In the genomic region with DNA sequence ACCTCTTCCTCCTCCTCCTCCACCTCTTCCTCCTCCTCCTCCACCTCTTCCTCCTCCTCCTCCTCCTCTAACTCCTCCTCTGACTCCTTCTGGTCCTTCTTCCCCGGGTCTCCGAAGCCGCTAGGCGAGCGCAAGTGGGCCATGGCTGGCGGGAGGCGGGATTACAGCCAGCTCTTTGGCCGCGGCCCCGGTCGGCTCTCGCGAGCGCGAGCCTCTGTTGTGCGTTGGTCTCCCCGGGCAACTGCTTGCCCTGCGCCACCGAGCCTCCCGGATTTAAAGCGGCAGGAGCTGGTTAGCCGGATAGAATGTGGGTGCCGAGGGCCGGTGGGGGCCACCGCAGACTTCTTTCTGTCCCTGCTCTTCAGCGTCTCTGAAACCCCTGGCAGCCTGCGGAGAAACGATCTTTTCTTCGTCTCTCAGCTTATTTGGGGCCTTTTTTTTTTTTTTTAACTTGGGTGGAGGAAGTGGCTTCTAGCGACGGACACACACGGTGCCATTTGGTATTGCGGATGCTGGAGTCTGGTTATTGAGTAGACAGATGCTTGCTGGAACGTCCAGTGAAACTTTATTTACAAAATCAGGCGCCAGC, we compare ENCODE assay signal across 1 cellular context.
A peak's percentile ranks its signal among the peaks of the same experiment; 100 is the strongest.
TF ChIP-seq lines count a peak whose summit lies in the region.

A gene (minus strand): TSS at position 165 of the 589 bp plus-strand sequence. CDS start 22 bp downstream, at position 143.

TF ChIP-seq in SK-N-SH, 30 proteins besides CTCF, POLR2A, EP300 and RAD21 (continued from another document):
- TF ChIP-seq, protein P1, sequence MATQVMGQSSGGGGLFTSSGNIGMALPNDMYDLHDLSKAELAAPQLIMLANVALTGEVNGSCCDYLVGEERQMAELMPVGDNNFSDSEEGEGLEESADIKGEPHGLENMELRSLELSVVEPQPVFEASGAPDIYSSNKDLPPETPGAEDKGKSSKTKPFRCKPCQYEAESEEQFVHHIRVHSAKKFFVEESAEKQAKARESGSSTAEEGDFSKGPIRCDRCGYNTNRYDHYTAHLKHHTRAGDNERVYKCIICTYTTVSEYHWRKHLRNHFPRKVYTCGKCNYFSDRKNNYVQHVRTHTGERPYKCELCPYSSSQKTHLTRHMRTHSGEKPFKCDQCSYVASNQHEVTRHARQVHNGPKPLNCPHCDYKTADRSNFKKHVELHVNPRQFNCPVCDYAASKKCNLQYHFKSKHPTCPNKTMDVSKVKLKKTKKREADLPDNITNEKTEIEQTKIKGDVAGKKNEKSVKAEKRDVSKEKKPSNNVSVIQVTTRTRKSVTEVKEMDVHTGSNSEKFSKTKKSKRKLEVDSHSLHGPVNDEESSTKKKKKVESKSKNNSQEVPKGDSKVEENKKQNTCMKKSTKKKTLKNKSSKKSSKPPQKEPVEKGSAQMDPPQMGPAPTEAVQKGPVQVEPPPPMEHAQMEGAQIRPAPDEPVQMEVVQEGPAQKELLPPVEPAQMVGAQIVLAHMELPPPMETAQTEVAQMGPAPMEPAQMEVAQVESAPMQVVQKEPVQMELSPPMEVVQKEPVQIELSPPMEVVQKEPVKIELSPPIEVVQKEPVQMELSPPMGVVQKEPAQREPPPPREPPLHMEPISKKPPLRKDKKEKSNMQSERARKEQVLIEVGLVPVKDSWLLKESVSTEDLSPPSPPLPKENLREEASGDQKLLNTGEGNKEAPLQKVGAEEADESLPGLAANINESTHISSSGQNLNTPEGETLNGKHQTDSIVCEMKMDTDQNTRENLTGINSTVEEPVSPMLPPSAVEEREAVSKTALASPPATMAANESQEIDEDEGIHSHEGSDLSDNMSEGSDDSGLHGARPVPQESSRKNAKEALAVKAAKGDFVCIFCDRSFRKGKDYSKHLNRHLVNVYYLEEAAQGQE (IDR thresholded peaks at IDR 0.05; ENCODE audit: low read depth, low read length): no peak
- TF ChIP-seq, protein P2, sequence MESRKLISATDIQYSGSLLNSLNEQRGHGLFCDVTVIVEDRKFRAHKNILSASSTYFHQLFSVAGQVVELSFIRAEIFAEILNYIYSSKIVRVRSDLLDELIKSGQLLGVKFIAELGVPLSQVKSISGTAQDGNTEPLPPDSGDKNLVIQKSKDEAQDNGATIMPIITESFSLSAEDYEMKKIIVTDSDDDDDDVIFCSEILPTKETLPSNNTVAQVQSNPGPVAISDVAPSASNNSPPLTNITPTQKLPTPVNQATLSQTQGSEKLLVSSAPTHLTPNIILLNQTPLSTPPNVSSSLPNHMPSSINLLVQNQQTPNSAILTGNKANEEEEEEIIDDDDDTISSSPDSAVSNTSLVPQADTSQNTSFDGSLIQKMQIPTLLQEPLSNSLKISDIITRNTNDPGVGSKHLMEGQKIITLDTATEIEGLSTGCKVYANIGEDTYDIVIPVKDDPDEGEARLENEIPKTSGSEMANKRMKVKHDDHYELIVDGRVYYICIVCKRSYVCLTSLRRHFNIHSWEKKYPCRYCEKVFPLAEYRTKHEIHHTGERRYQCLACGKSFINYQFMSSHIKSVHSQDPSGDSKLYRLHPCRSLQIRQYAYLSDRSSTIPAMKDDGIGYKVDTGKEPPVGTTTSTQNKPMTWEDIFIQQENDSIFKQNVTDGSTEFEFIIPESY (IDR thresholded peaks at IDR 0.05; ENCODE audit: borderline replicate concordance, low read depth): peak; percentile 96
- no peak for TF ChIP-seq NFIC (IDR thresholded peaks at IDR 0.05; ENCODE audit: borderline replicate concordance)
- no peak for TF ChIP-seq FOXM1 (IDR thresholded peaks at IDR 0.05; ENCODE audit: low read depth)
- TF ChIP-seq MXI1 (IDR thresholded peaks at IDR 0.05; ENCODE audit: low read depth, low read length): peak; percentile 65
- TF ChIP-seq SMC3 (IDR thresholded peaks at IDR 0.05; ENCODE audit: low read depth, low read length): no peak
- peak; percentile 49; the same call in 1 of the 2 replicates for TF ChIP-seq TAF1 (IDR thresholded peaks at IDR 0.05; ENCODE audit: borderline replicate concordance, low read depth, low read length)
- peak; percentile 33; the same call in 1 of the 2 replicates for TF ChIP-seq YY1 (IDR thresholded peaks at IDR 0.05; ENCODE audit: low read depth)
- no peak for TF ChIP-seq MEF2A (IDR thresholded peaks at IDR 0.05; ENCODE audit: borderline replicate concordance, low read depth)
- TF ChIP-seq, protein P3, sequence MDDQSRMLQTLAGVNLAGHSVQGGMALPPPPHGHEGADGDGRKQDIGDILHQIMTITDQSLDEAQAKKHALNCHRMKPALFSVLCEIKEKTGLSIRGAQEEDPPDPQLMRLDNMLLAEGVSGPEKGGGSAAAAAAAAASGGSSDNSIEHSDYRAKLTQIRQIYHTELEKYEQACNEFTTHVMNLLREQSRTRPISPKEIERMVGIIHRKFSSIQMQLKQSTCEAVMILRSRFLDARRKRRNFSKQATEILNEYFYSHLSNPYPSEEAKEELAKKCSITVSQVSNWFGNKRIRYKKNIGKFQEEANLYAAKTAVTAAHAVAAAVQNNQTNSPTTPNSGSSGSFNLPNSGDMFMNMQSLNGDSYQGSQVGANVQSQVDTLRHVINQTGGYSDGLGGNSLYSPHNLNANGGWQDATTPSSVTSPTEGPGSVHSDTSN (IDR thresholded peaks at IDR 0.05): no peak
- TF ChIP-seq, protein P4, sequence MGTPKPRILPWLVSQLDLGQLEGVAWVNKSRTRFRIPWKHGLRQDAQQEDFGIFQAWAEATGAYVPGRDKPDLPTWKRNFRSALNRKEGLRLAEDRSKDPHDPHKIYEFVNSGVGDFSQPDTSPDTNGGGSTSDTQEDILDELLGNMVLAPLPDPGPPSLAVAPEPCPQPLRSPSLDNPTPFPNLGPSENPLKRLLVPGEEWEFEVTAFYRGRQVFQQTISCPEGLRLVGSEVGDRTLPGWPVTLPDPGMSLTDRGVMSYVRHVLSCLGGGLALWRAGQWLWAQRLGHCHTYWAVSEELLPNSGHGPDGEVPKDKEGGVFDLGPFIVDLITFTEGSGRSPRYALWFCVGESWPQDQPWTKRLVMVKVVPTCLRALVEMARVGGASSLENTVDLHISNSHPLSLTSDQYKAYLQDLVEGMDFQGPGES (IDR thresholded peaks at IDR 0.05; ENCODE audit: low read depth, low read length): no peak
- TF ChIP-seq SIN3A (IDR thresholded peaks at IDR 0.05; ENCODE audit: borderline replicate concordance, low read depth, low read length): peak; percentile 58; the same call in 1 of the 2 replicates
- no peak for TF ChIP-seq NRF1 (IDR thresholded peaks at IDR 0.05; ENCODE audit: low read depth, low read length)
TF ChIP-seq in SK-N-SH: peak in this region for 7.
